ENCODE assay signal across 29 cellular contexts in the genomic region with DNA sequence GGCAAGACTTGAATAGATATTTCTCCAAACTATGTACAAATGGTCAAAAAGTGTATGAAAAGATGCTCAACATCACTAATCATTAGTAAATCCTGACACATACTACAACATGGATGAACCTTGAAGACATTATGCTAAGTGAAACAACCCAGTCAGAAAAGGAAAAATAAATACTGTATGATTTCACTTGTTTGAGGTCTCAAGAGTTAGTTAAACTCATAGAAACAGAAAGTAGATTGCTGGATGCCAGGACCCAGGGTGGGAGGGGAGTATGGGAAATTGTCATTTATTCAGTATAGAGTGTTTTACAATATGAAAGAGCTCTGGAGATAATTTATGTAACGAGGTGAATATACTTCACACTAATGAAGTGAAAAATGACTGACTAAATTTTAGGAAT. TPM values are rescaled to one million over a fixed set of nuclear protein-coding genes. Genes with fewer than 3 reads are reported as not detected.
DNase-seq lines count a peak whose midpoint lies in the region; ATAC-seq lines count a peak whose summit lies in the region.
"Had no signal": no experiment of that assay in that cellular context is flagged by ENCODE, and none has a peak within 500 bp of the region (broad histone marks: within the 10 kb centered on the region; RNA-seq: fewer than 3 reads in every experiment).

No MANE protein-coding gene starts in this region.

- POLR2A ChIA-PET in activated CD4-positive, alpha-beta T cell treated with anti-CD3 and anti-CD28 coated beads for 36 hours (lab: Charles Lee): no interaction called here

- H3K27ac Mint-ChIP-seq in activated CD4-positive, alpha-beta T cell treated with anti-CD3 and anti-CD28 coated beads for 36 hours: no peak overlapping the region
- H3K27ac Mint-ChIP-seq in activated CD4-positive, alpha-beta T cell treated with anti-CD3 and anti-CD28 coated beads, Interleukin-2, amount 10 ng/mL, durations not matched to agents 24 days and 14 days: no peak overlapping the region
- no peak overlapping the region for H3K27ac Mint-ChIP-seq in stimulated activated effector memory CD8-positive, alpha-beta T cell treated with anti-CD3 and anti-CD28 coated beads, Interleukin-12 subunit alpha, Interleukin-12 subunit beta, amount 100 ng/mL, for 72 hours
- H3K27ac Mint-ChIP-seq: mesothelial cell of epicardium; progenitor cell of endocrine pancreas; stimulated activated naive CD8-positive, alpha-beta T cell treated with anti-CD3 and anti-CD28 coated beads, Interleukin-15, Interleukin-2, amounts not matched to agents 100 ng/mL and 50 ng/mL, for 24 hours had no signal

- H3K9me3 Mint-ChIP-seq in activated CD4-positive, alpha-beta T cell treated with anti-CD3 and anti-CD28 coated beads for 36 hours (ENCODE audit: low read depth): peaks cover 3% of the 10 kb centered on the region
- H3K9me3 Mint-ChIP-seq in activated CD4-positive, alpha-beta T cell treated with anti-CD3 and anti-CD28 coated beads, Interleukin-2, amount 10 ng/mL, durations not matched to agents 24 days and 14 days: peaks cover 4% of the 10 kb centered on the region
- H3K9me3 Mint-ChIP-seq in stimulated activated effector memory CD8-positive, alpha-beta T cell treated with anti-CD3 and anti-CD28 coated beads, Interleukin-12 subunit alpha, Interleukin-12 subunit beta, amount 100 ng/mL, for 72 hours: no peaks in the 10 kb centered on the region
- H3K9me3 Mint-ChIP-seq: mesothelial cell of epicardium, naive B cell had no signal

- no peak overlapping the region for H3K4me3 Mint-ChIP-seq in activated CD4-positive, alpha-beta T cell treated with anti-CD3 and anti-CD28 coated beads for 36 hours
- no peak overlapping the region for H3K4me3 Mint-ChIP-seq in activated CD4-positive, alpha-beta T cell treated with anti-CD3 and anti-CD28 coated beads, Interleukin-2, amount 10 ng/mL, durations not matched to agents 24 days and 14 days
- no peak overlapping the region for H3K4me3 Mint-ChIP-seq in stimulated activated effector memory CD8-positive, alpha-beta T cell treated with anti-CD3 and anti-CD28 coated beads, Interleukin-12 subunit alpha, Interleukin-12 subunit beta, amount 100 ng/mL, for 72 hours
- H3K4me3 Mint-ChIP-seq: mesothelial cell of epicardium; naive B cell; stimulated activated naive CD8-positive, alpha-beta T cell treated with anti-CD3 and anti-CD28 coated beads, Interleukin-15, Interleukin-2, amounts not matched to agents 100 ng/mL and 50 ng/mL, for 24 hours had no signal

- CTCF ChIA-PET in activated CD4-positive, alpha-beta T cell treated with anti-CD3 and anti-CD28 coated beads for 36 hours (lab: Charles Lee): interaction anchor here (0.9 to 1.0 kb wide), 2 partner anchors 35 to 215 kb away, joined by 4 to 5 read pairs; no protein-coding TSS in a partner anchor

- intact Hi-C loops in activated CD4-positive, alpha-beta T cell treated with anti-CD3 and anti-CD28 coated beads for 36 hours (cut with DNase I, micrococcal nuclease): no loop called here
- intact Hi-C loops in activated CD4-positive, alpha-beta T cell treated with anti-CD3 and anti-CD28 coated beads, Interleukin-2, amount 10 ng/mL, durations not matched to agents 24 days and 14 days (cut with micrococcal nuclease): no loop called here

- H3K36me3 Mint-ChIP-seq in activated CD4-positive, alpha-beta T cell treated with anti-CD3 and anti-CD28 coated beads for 36 hours (ENCODE audit: low read depth): peaks cover 55% of the 10 kb centered on the region
- H3K36me3 Mint-ChIP-seq in activated CD4-positive, alpha-beta T cell treated with anti-CD3 and anti-CD28 coated beads, Interleukin-2, amount 10 ng/mL, durations not matched to agents 24 days and 14 days (ENCODE audit: low read depth): peaks cover 37% of the 10 kb centered on the region
- peaks cover 58% of the 10 kb centered on the region for H3K36me3 Mint-ChIP-seq in stimulated activated effector memory CD8-positive, alpha-beta T cell treated with anti-CD3 and anti-CD28 coated beads, Interleukin-12 subunit alpha, Interleukin-12 subunit beta, amount 100 ng/mL, for 72 hours

- DNase-seq in activated CD4-positive, alpha-beta T cell treated with anti-CD3 and anti-CD28 coated beads for 36 hours: peak; percentile 14
- no peak for DNase-seq in activated CD4-positive, alpha-beta T cell treated with anti-CD3 and anti-CD28 coated beads, Interleukin-2, amount 10 ng/mL, durations not matched to agents 24 days and 14 days
- peak; percentile 3 for DNase-seq in stimulated activated CD4-positive, alpha-beta T cell treated with anti-CD3 and anti-CD28 coated beads, Interleukin-1b, Interleukin-23, amount 100 ng/mL, for 48 hours
- no peak for DNase-seq in stimulated activated CD4-positive, alpha-beta T cell treated with anti-CD3 and anti-CD28 coated beads, Interleukin-4, amount 100 ng/mL, for 24 hours
- no peak for DNase-seq in stimulated activated effector memory CD8-positive, alpha-beta T cell treated with anti-CD3 and anti-CD28 coated beads, Interleukin-12 subunit alpha, Interleukin-12 subunit beta, amount 100 ng/mL, for 72 hours (ENCODE audit: low spot score in 2 of 2)
- no peak for DNase-seq in T-helper 9 cell
- DNase-seq: 8988T; activated naive CD4-positive, alpha-beta T cell; Calu3; colonic mucosa; effector memory CD4-positive, alpha-beta T cell; islet precursor cell; left ventricle myocardium superior; naive B cell; NCI-H1092 treated with DMSO at 0.1 percent for 48 hours; NCI-H187; NCI-H526; NK-92 treated with Interleukin-12 subunit alpha and Interleukin-12 subunit beta, amount 100 ng/mL, for 24 hours; Peyer's patch; SIG-M5; stimulated activated CD4-positive, alpha-beta T cell treated with anti-CD3 and anti-CD28 coated beads, Interleukin-12 subunit alpha, Interleukin-12 subunit beta, amount 100 ng/mL, for 4 hours; stimulated activated CD4-positive, alpha-beta T cell treated with anti-CD3 and anti-CD28 coated beads, Interleukin-4, amount 100 ng/mL, for 4 hours had no signal

- peaks cover 22% of the 10 kb centered on the region for H3K4me1 Mint-ChIP-seq in activated CD4-positive, alpha-beta T cell treated with anti-CD3 and anti-CD28 coated beads for 36 hours
- H3K4me1 Mint-ChIP-seq in activated CD4-positive, alpha-beta T cell treated with anti-CD3 and anti-CD28 coated beads, Interleukin-2, amount 10 ng/mL, durations not matched to agents 24 days and 14 days: peaks cover 13% of the 10 kb centered on the region
- H3K4me1 Mint-ChIP-seq in stimulated activated effector memory CD8-positive, alpha-beta T cell treated with anti-CD3 and anti-CD28 coated beads, Interleukin-12 subunit alpha, Interleukin-12 subunit beta, amount 100 ng/mL, for 72 hours: peaks cover 20% of the 10 kb centered on the region
- H3K4me1 Mint-ChIP-seq: mesothelial cell of epicardium had no signal

- ATAC-seq in activated CD4-positive, alpha-beta T cell treated with anti-CD3 and anti-CD28 coated beads for 36 hours: peak; percentile 80
- ATAC-seq in HG02981 (IDR thresholded peaks at IDR 0.05; ENCODE audit: unreplicated experiment) (peak; percentile 67), GM21529 (IDR thresholded peaks at IDR 0.05; ENCODE audit: unreplicated experiment) (no peak)
- peak; percentile 75 for ATAC-seq in stimulated activated effector memory CD8-positive, alpha-beta T cell treated with anti-CD3 and anti-CD28 coated beads, Interleukin-12 subunit alpha, Interleukin-12 subunit beta, amount 100 ng/mL, for 72 hours
- ATAC-seq: HCT116, left ventricle myocardium superior, sciatic nerve had no signal

- no peaks in the 10 kb centered on the region for H3K27me3 Mint-ChIP-seq in activated CD4-positive, alpha-beta T cell treated with anti-CD3 and anti-CD28 coated beads for 36 hours
- H3K27me3 Mint-ChIP-seq in activated CD4-positive, alpha-beta T cell treated with anti-CD3 and anti-CD28 coated beads, Interleukin-2, amount 10 ng/mL, durations not matched to agents 24 days and 14 days: no peaks in the 10 kb centered on the region
- H3K27me3 Mint-ChIP-seq: naive B cell; progenitor cell of endocrine pancreas; stimulated activated naive CD8-positive, alpha-beta T cell treated with anti-CD3 and anti-CD28 coated beads, Interleukin-15, Interleukin-2, amounts not matched to agents 100 ng/mL and 50 ng/mL, for 24 hours had no signal

RNA-seq across cellular contexts. Expression of a gene that starts 32.4 kb away (rescaled TPM):
- 1 to 10 TPM; 6.2 to 7.5 TPM for total RNA-seq in activated CD4-positive, alpha-beta T cell treated with anti-CD3 and anti-CD28 coated beads for 36 hours
- total RNA-seq in activated CD4-positive, alpha-beta T cell treated with anti-CD3 and anti-CD28 coated beads, Interleukin-2, amount 10 ng/mL, durations not matched to agents 24 days and 14 days: 8.1 TPM in 2 replicates

RNA-seq across cellular contexts. Expression of a gene that starts 34.4 kb away (rescaled TPM):
- total RNA-seq in activated CD4-positive, alpha-beta T cell treated with anti-CD3 and anti-CD28 coated beads for 36 hours: 10 to 100 TPM; 11.7 to 15.3 TPM
- 18.3 and 19.7 TPM in 2 replicates for total RNA-seq in activated CD4-positive, alpha-beta T cell treated with anti-CD3 and anti-CD28 coated beads, Interleukin-2, amount 10 ng/mL, durations not matched to agents 24 days and 14 days

Comparison
In these comparisons a context has a peak if more than half of its experiments do, and no peak if none do; other contexts are left out.
1. DNase-seq: peak in activated CD4-positive, alpha-beta T cell treated with anti-CD3 and anti-CD28 coated beads for 36 hours (single experiment) and stimulated activated CD4-positive, alpha-beta T cell treated with anti-CD3 and anti-CD28 coated beads, Interleukin-1b, Interleukin-23, amount 100 ng/mL, for 48 hours (single experiment); none in activated CD4-positive, alpha-beta T cell treated with anti-CD3 and anti-CD28 coated beads, Interleukin-2, amount 10 ng/mL, durations not matched to agents 24 days and 14 days (single experiment), stimulated activated CD4-positive, alpha-beta T cell treated with anti-CD3 and anti-CD28 coated beads, Interleukin-4, amount 100 ng/mL, for 24 hours (single experiment), stimulated activated effector memory CD8-positive, alpha-beta T cell treated with anti-CD3 and anti-CD28 coated beads, Interleukin-12 subunit alpha, Interleukin-12 subunit beta, amount 100 ng/mL, for 72 hours (0 of 2) and T-helper 9 cell (single experiment).